In the genomic region with DNA sequence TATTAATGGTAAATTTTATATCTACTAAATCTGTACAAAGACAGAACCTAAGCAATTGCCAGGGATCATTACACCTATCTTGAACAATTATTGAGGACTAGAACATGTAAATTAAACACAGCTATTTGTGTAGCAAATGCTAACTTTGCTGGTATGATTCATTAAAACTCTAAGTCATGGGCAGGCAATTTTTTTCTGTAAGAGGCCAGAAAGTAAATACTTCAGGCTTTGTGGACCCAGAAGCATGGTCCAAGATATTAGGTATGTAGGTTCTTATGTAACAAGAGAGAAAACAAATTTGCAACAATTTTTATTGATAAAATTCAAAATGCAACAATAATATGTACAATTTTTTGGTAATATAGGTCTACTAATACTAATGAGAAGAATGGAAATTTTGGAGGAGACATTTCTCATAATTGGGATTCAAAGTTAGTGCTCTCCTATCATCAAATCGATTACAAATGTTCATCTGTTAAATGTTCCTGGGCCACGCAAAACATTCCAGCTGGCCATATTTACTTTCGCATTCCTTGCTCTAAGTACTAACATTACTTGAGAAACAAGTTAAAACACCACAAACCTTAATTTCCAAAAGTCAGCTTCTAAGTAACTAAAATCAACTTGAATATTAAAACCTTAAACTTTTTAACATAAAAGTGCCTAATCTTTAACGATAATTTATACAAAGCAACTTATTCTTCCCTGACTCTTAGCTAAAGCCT, we compare ENCODE assay signal across 11 cellular contexts. TPM values are rescaled to one million over a fixed set of nuclear protein-coding genes. Genes with fewer than 3 reads are reported as not detected.
DNase-seq lines count a peak whose midpoint lies in the region; ATAC-seq, FAIRE-seq and TF ChIP-seq lines count a peak whose summit lies in the region.
"Had no signal": no experiment of that assay in that cellular context is flagged by ENCODE, and none has a peak within 500 bp of the region (broad histone marks: within the 10 kb centered on the region; RNA-seq: fewer than 3 reads in every experiment).

No MANE protein-coding gene starts in this region.

- no peak overlapping the region for H3K4me3 ChIP-seq in kidney (ENCODE audit: low read length in 2 of 2)
- peak overlapping the region; percentile 86 for H3K4me3 ChIP-seq in upper lobe of right lung

- H3K27ac ChIP-seq in kidney (ENCODE audit: low read depth in 2 of 2, low read length in 2 of 2): no peak overlapping the region
- peak overlapping the region; percentile 56 for H3K27ac ChIP-seq in upper lobe of right lung
- H3K27ac ChIP-seq: C4-2B had no signal

- no peaks in the 10 kb centered on the region for H3K9me3 ChIP-seq in kidney (ENCODE audit: control insufficient read depth in 1 of 2, low read length in 2 of 2)
- no peaks in the 10 kb centered on the region for H3K9me3 ChIP-seq in upper lobe of right lung

- no peaks in the 10 kb centered on the region for H3K27me3 Mint-ChIP-seq in stimulated activated naive CD8-positive, alpha-beta T cell treated with anti-CD3 and anti-CD28 coated beads, Interleukin-15, Interleukin-2, amounts not matched to agents 100 ng/mL and 50 ng/mL, for 24 hours

- H3K4me3 Mint-ChIP-seq in stimulated activated naive CD8-positive, alpha-beta T cell treated with anti-CD3 and anti-CD28 coated beads, Interleukin-15, Interleukin-2, amounts not matched to agents 100 ng/mL and 50 ng/mL, for 24 hours: peak overlapping the region; percentile 5

- H3K36me3 Mint-ChIP-seq in stimulated activated naive CD8-positive, alpha-beta T cell treated with anti-CD3 and anti-CD28 coated beads, Interleukin-15, Interleukin-2, amounts not matched to agents 100 ng/mL and 50 ng/mL, for 24 hours (ENCODE audit: low read depth): peaks cover 24% of the 10 kb centered on the region

- no peaks in the 10 kb centered on the region for H3K36me3 ChIP-seq in kidney (ENCODE audit: control insufficient read depth in 1 of 2, insufficient read depth in 2 of 2, low read length in 2 of 2)
- H3K36me3 ChIP-seq in upper lobe of right lung: no peaks in the 10 kb centered on the region

- no peak overlapping the region for H3K27ac Mint-ChIP-seq in stimulated activated naive CD8-positive, alpha-beta T cell treated with anti-CD3 and anti-CD28 coated beads, Interleukin-15, Interleukin-2, amounts not matched to agents 100 ng/mL and 50 ng/mL, for 24 hours

- peaks cover 10 to 11% of the 10 kb centered on the region in 2 donors for H3K4me1 ChIP-seq in kidney (ENCODE audit: control insufficient read depth in 1 of 2, insufficient read depth in 1 of 2, low read depth in 1 of 2, low read length in 2 of 2)
- peaks cover 52% of the 10 kb centered on the region for H3K4me1 ChIP-seq in upper lobe of right lung

- H3K9ac ChIP-seq in kidney (ENCODE audit: low read length in 2 of 2): no peak overlapping the region

- H3K4me1 Mint-ChIP-seq in stimulated activated naive CD8-positive, alpha-beta T cell treated with anti-CD3 and anti-CD28 coated beads, Interleukin-15, Interleukin-2, amounts not matched to agents 100 ng/mL and 50 ng/mL, for 24 hours (ENCODE audit: low read depth): peaks cover 61% of the 10 kb centered on the region

- intact Hi-C loops in kidney (cut with DNase I) (no loop called here), upper lobe of right lung (cut with DNase I) (no loop called here)

- H3K9me3 Mint-ChIP-seq in stimulated activated naive CD8-positive, alpha-beta T cell treated with anti-CD3 and anti-CD28 coated beads, Interleukin-15, Interleukin-2, amounts not matched to agents 100 ng/mL and 50 ng/mL, for 24 hours: no peaks in the 10 kb centered on the region

- H3K27me3 ChIP-seq in upper lobe of right lung: no peaks in the 10 kb centered on the region

- DNase-seq in stimulated activated naive CD8-positive, alpha-beta T cell treated with anti-CD3 and anti-CD28 coated beads, Interleukin-15, Interleukin-2, amounts not matched to agents 100 U/mL and 50 U/mL, for 24 hours: no peak
- DNase-seq in astrocyte of the hippocampus (ENCODE audit: low read depth, low spot score) (peak; percentile 28), kidney (no peak), upper lobe of right lung (no peak), NOMO-1 (lab: John Stamatoyannopoulos, UW; ENCODE audit: unreplicated experiment in 2 of 2) (no peak), superior temporal gyrus (ENCODE audit: extremely low spot score) (no peak), activated gamma-delta T cell treated with Interleukin-2 at 50 U/mL for 16 hours (no peak)
- DNase-seq: MV-4-11, NCI-H774 had no signal

- no peak for ATAC-seq in stimulated activated naive CD8-positive, alpha-beta T cell treated with anti-CD3 and anti-CD28 coated beads, Interleukin-15, Interleukin-2, amounts not matched to agents 100 U/mL and 50 U/mL, for 24 hours
- no peak for ATAC-seq in upper lobe of right lung

- TF ChIP-seq CTCF in kidney (IDR thresholded peaks at IDR 0.05; ENCODE audit: borderline replicate concordance, extremely low read depth, insufficient read depth) (no peak), upper lobe of right lung (IDR thresholded peaks at IDR 0.05) (no peak)

- FAIRE-seq in kidney (lab: Jason Lieb, UNC): peak; percentile 56

RNA-seq across cellular contexts. Expression of gene TMEM30A, which starts 4.3 kb away (rescaled TPM):
- total RNA-seq in kidney (101 TPM), upper lobe of right lung (183 TPM)
- 51.0 TPM for polyA plus RNA-seq in kidney (ENCODE audit: insufficient read depth, low read depth, low replicate concordance)

RNA-seq across cellular contexts. Expression of gene COX7A2, which starts 36.7 kb away (rescaled TPM):
- total RNA-seq in kidney (315 TPM), upper lobe of right lung (240 TPM)
- 812 TPM for polyA plus RNA-seq in kidney (ENCODE audit: insufficient read depth, low read depth, low replicate concordance)
